Comparison of ENCODE assay signal across 13 cellular contexts in genomic region chr6:134247854-134248580, GRCh38.
DNase-seq lines count a peak whose midpoint lies in the region; ATAC-seq and TF ChIP-seq lines count a peak whose summit lies in the region.
"Had no signal": no experiment of that assay in that cellular context is flagged by ENCODE, and none has a peak within 500 bp of the region (broad histone marks: within the 10 kb centered on the region; RNA-seq: fewer than 3 reads in every experiment).

No MANE protein-coding gene starts in this region.

- TF ChIP-seq CTCF in suprapubic skin (IDR thresholded peaks at IDR 0.05), result no peak

- no peaks in the 10 kb centered on the region for H3K27me3 Mint-ChIP-seq in activated naive CD4-positive, alpha-beta T cell treated with anti-CD3 and anti-CD28 coated beads, Interleukin-2, amount 50 U/mL, for 24 hours
- H3K27me3 Mint-ChIP-seq in T-cell, result no peaks in the 10 kb centered on the region
- H3K27me3 Mint-ChIP-seq: type B pancreatic cell had no signal

- no peaks in the 10 kb centered on the region for H3K9me3 Mint-ChIP-seq in activated naive CD4-positive, alpha-beta T cell treated with anti-CD3 and anti-CD28 coated beads, Interleukin-2, amount 50 U/mL, for 24 hours
- H3K9me3 Mint-ChIP-seq in T-cell, result no peaks in the 10 kb centered on the region
- H3K9me3 Mint-ChIP-seq in stimulated activated effector memory CD8-positive, alpha-beta T cell treated with anti-CD3 and anti-CD28 coated beads, Interleukin-12 subunit alpha, Interleukin-12 subunit beta, amount 100 ng/mL, for 72 hours, result peaks cover 3% of the 10 kb centered on the region
- H3K9me3 Mint-ChIP-seq: HFFc6, type B pancreatic cell had no signal

- no peak overlapping the region for H3K4me3 ChIP-seq in suprapubic skin
- H3K4me3 ChIP-seq: lung had no signal

- 51% methylated on average over 4 of the region's 4 CpGs for WGBS in suprapubic skin

- H3K27ac ChIP-seq in epithelial cell of prostate (peak overlapping the region; percentile 82), suprapubic skin (no peak overlapping the region)
- H3K27ac ChIP-seq: HL-60 had no signal

- H3K4me3 Mint-ChIP-seq in activated naive CD4-positive, alpha-beta T cell treated with anti-CD3 and anti-CD28 coated beads, Interleukin-2, amount 50 U/mL, for 24 hours, result peak overlapping the region; percentile 58
- peak overlapping the region; percentile 13 to 62 (median 31) for H3K4me3 Mint-ChIP-seq in T-cell
- H3K4me3 Mint-ChIP-seq in stimulated activated effector memory CD8-positive, alpha-beta T cell treated with anti-CD3 and anti-CD28 coated beads, Interleukin-12 subunit alpha, Interleukin-12 subunit beta, amount 100 ng/mL, for 72 hours, result no peak overlapping the region
- H3K4me3 Mint-ChIP-seq: HFFc6, type B pancreatic cell had no signal

- no peak for TF ChIP-seq POLR2A in suprapubic skin (IDR thresholded peaks at IDR 0.05)

- POLR2A ChIA-PET in T-cell (lab: Charles Lee), result interaction anchor here (0.6 to 0.7 kb wide), 3 partner anchors 21 to 1527 kb away, joined by 3 to 9 read pairs (median 5); no protein-coding TSS in a partner anchor

- TF ChIP-seq EP300 in suprapubic skin (IDR thresholded peaks at IDR 0.05), result no peak

- no peaks in the 10 kb centered on the region for H3K36me3 ChIP-seq in suprapubic skin

- peaks cover 55% of the 10 kb centered on the region for H3K4me1 Mint-ChIP-seq in activated naive CD4-positive, alpha-beta T cell treated with anti-CD3 and anti-CD28 coated beads, Interleukin-2, amount 50 U/mL, for 24 hours
- H3K4me1 Mint-ChIP-seq in T-cell, result peaks cover 58 to 66% (median 63%) of the 10 kb centered on the region in 3 donors
- peaks cover 33% of the 10 kb centered on the region for H3K4me1 Mint-ChIP-seq in stimulated activated effector memory CD8-positive, alpha-beta T cell treated with anti-CD3 and anti-CD28 coated beads, Interleukin-12 subunit alpha, Interleukin-12 subunit beta, amount 100 ng/mL, for 72 hours

- peaks cover 31% of the 10 kb centered on the region for H3K4me1 ChIP-seq in suprapubic skin

- no peaks in the 10 kb centered on the region for H3K36me3 Mint-ChIP-seq in activated naive CD4-positive, alpha-beta T cell treated with anti-CD3 and anti-CD28 coated beads, Interleukin-2, amount 50 U/mL, for 24 hours
- no peaks in the 10 kb centered on the region for H3K36me3 Mint-ChIP-seq in T-cell
- no peaks in the 10 kb centered on the region for H3K36me3 Mint-ChIP-seq in stimulated activated effector memory CD8-positive, alpha-beta T cell treated with anti-CD3 and anti-CD28 coated beads, Interleukin-12 subunit alpha, Interleukin-12 subunit beta, amount 100 ng/mL, for 72 hours
- H3K36me3 Mint-ChIP-seq: type B pancreatic cell had no signal

- CTCF ChIA-PET in T-cell (lab: Charles Lee), result interaction anchor here (0.6 to 1.0 kb wide), 5 partner anchors 19 to 260 kb away, joined by 3 to 12 read pairs (median 4); no protein-coding TSS in a partner anchor

- no peak for DNase-seq in activated naive CD4-positive, alpha-beta T cell treated with anti-CD3 and anti-CD28 coated beads, Interleukin-2, amount 50 U/mL, for 16 hours
- DNase-seq in T-cell (no peak), epithelial cell of prostate (ENCODE audit: low read depth, low spot score) (no peak), suprapubic skin (ENCODE audit: low spot score in 2 of 2) (no peak), NCI-H2196 (lab: John Stamatoyannopoulos, UW; ENCODE audit: unreplicated experiment) (no peak)
- DNase-seq in stimulated activated effector memory CD8-positive, alpha-beta T cell treated with anti-CD3 and anti-CD28 coated beads, Interleukin-12 subunit alpha, Interleukin-12 subunit beta, amount 100 ng/mL, for 72 hours (ENCODE audit: low spot score in 2 of 2), result no peak
- DNase-seq: HFFc6 had no signal

- peak overlapping the region; percentile 92 for H3K27ac Mint-ChIP-seq in activated naive CD4-positive, alpha-beta T cell treated with anti-CD3 and anti-CD28 coated beads, Interleukin-2, amount 50 U/mL, for 24 hours
- H3K27ac Mint-ChIP-seq in T-cell, result peak overlapping the region; percentile 84 to 92
- peak overlapping the region; percentile 83 for H3K27ac Mint-ChIP-seq in stimulated activated effector memory CD8-positive, alpha-beta T cell treated with anti-CD3 and anti-CD28 coated beads, Interleukin-12 subunit alpha, Interleukin-12 subunit beta, amount 100 ng/mL, for 72 hours
- H3K27ac Mint-ChIP-seq: HFFc6 had no signal

- H3K27me3 ChIP-seq in suprapubic skin, result no peaks in the 10 kb centered on the region
- H3K27me3 ChIP-seq: foreskin keratinocyte had no signal

- ATAC-seq in T-cell (replicated peaks in 1 of 4) (no peak), GM19452 (IDR thresholded peaks at IDR 0.05; ENCODE audit: unreplicated experiment) (no peak)
- ATAC-seq in stimulated activated effector memory CD8-positive, alpha-beta T cell treated with anti-CD3 and anti-CD28 coated beads, Interleukin-12 subunit alpha, Interleukin-12 subunit beta, amount 100 ng/mL, for 72 hours, result no peak

- H3K9me3 ChIP-seq in suprapubic skin, result no peaks in the 10 kb centered on the region
